1 cellular context compared by ENCODE assay signal in genomic region chr12:69359531-69360347, GRCh38.
TF ChIP-seq lines count a peak whose summit lies in the region.

YEATS4 (plus strand) TSS chr12:69359743; CDS start chr12:69359973, 230 bp downstream.

TF ChIP-seq in HepG2, 621 proteins besides CTCF, POLR2A, EP300 and RAD21 (continued from another document and continues in another):
- TF ChIP-seq ZNF407 (CRISPR knock-in tag; IDR thresholded peaks at IDR 0.05; ENCODE audit: not compliant biosample characterization) (peak; percentile 80), REST (IDR thresholded peaks at IDR 0.05; ENCODE audit: borderline replicate concordance in 1 of 2, low read depth in 1 of 2, low read length in 2 of 2) (no peak; a peak in 1 of 4 replicates), ATF2 (CRISPR knock-in tag; IDR thresholded peaks at IDR 0.05) (peak; percentile 75), ZNF660 (CRISPR knock-in tag; IDR thresholded peaks at IDR 0.05; ENCODE audit: borderline replicate concordance, low read depth) (no peak), ZNF75D (CRISPR knock-in tag; IDR thresholded peaks at IDR 0.05; ENCODE audit: borderline replicate concordance) (no peak), ZNF280D (CRISPR knock-in tag; IDR thresholded peaks at IDR 0.05) (peak; percentile 71; the same call in 1 of the 2 replicates), ZNF576 (CRISPR knock-in tag; IDR thresholded peaks at IDR 0.05) (no peak), SRSF1 (optimal IDR thresholded peaks at IDR 0.05; ENCODE audit: low read depth, low read length) (peak; percentile 63), JARID2 (CRISPR knock-in tag; IDR thresholded peaks at IDR 0.05; ENCODE audit: insufficient replicate concordance) (no peak), ZNF550 (CRISPR knock-in tag; IDR thresholded peaks at IDR 0.05; ENCODE audit: borderline replicate concordance) (no peak), ZSCAN12 (CRISPR knock-in tag; IDR thresholded peaks at IDR 0.05) (peak; percentile 88; the same call in 1 of the 2 replicates), HOXA9 (CRISPR knock-in tag; IDR thresholded peaks at IDR 0.05; ENCODE audit: borderline replicate concordance) (no peak), ZNF142 (CRISPR knock-in tag; IDR thresholded peaks at IDR 0.05) (peak; percentile 73; the same call in 1 of the 2 replicates), WIZ (CRISPR knock-in tag; IDR thresholded peaks at IDR 0.05) (0 out of 2 replicates have a peak, but pooled peaks have one; percentile 53), HDAC1 (CRISPR knock-in tag; IDR thresholded peaks at IDR 0.05) (peak; percentile 97), MAFF (IDR thresholded peaks at IDR 0.05; ENCODE audit: low read depth, low read length) (no peak), U2AF2 (IDR thresholded peaks at IDR 0.05; ENCODE audit: low read depth, low read length) (no peak), HDAC2 (CRISPR knock-in tag; IDR thresholded peaks at IDR 0.05) (no peak; the same call in 1 of the 2 replicates), ZNF784 (CRISPR knock-in tag; IDR thresholded peaks at IDR 0.05; ENCODE audit: borderline replicate concordance) (0 out of 2 replicates have a peak, but pooled peaks have one; percentile 40), MYPOP (CRISPR knock-in tag; IDR thresholded peaks at IDR 0.05) (peak; percentile 95)
